In the genomic region with DNA sequence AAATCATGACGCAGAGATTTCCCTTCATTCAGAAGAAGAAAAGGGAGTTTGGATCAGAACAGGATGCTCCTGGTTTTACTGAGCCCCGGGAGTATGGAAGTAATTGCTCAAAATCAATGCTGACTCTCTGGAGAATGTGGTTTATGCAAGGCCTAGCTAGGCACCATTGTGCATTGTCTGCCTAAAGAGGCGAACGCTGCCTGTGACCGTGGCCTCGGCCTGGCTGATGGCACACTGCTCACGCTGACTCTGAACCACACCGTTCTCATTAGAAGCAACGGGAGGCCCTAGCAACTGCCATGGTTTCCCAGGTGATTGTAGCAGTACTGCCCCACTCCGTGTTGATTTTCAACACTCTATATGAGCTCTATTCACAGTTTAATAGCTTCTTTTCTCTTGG, we compare ENCODE assay signal across 15 cellular contexts. TPM values are rescaled to one million over a fixed set of nuclear protein-coding genes. Genes with fewer than 3 reads are reported as not detected.
A peak's percentile ranks its signal among the peaks of the same experiment; 100 is the strongest.
DNase-seq lines count a peak whose midpoint lies in the region; ATAC-seq and TF ChIP-seq lines count a peak whose summit lies in the region.
"Had no signal": no experiment of that assay in that cellular context is flagged by ENCODE, and none has a peak within 500 bp of the region (broad histone marks: within the 10 kb centered on the region; RNA-seq: fewer than 3 reads in every experiment).

No MANE protein-coding gene starts in this region.

- no peak overlapping the region for H2AFZ ChIP-seq in smooth muscle cell (ENCODE audit: low read depth)

- H3K4me3 Mint-ChIP-seq in glutamatergic neuron (ENCODE audit: unreplicated experiment) = peak overlapping the region; percentile 31
- H3K4me3 Mint-ChIP-seq: activated CD4-positive, alpha-beta memory T cell treated with anti-CD3 and anti-CD28 coated beads, Interleukin-2, amount 10 ng/mL, durations not matched to agents 7 days and 5 days; natural killer cell; stimulated activated effector memory CD8-positive, alpha-beta T cell treated with anti-CD3 and anti-CD28 coated beads, Interleukin-12 subunit alpha, Interleukin-12 subunit beta, amount 100 ng/mL, for 72 hours had no signal

- no peaks in the 10 kb centered on the region for H3K27me3 Mint-ChIP-seq in glutamatergic neuron (ENCODE audit: unreplicated experiment)

- H3K9me3 ChIP-seq in smooth muscle cell (replicated peaks; ENCODE audit: low read depth) = no peaks in the 10 kb centered on the region
- H3K9me3 ChIP-seq: upper lobe of left lung had no signal

- H4K20me1 ChIP-seq in smooth muscle cell (ENCODE audit: low read depth) = no peaks in the 10 kb centered on the region

- H3K4me3 ChIP-seq in smooth muscle cell = no peak overlapping the region
- H3K4me3 ChIP-seq: SK-N-MC, upper lobe of left lung had no signal

- no peaks in the 10 kb centered on the region for H3K36me3 ChIP-seq in smooth muscle cell (ENCODE audit: low read depth)
- H3K36me3 ChIP-seq: upper lobe of left lung had no signal

- H3F3A ChIP-seq in smooth muscle cell (ENCODE audit: low read depth) = no peaks in the 10 kb centered on the region

- H3K79me2 ChIP-seq in smooth muscle cell (ENCODE audit: low read depth) = no peaks in the 10 kb centered on the region

- H3K27me3 ChIP-seq in smooth muscle cell (ENCODE audit: low read depth) = no peaks in the 10 kb centered on the region
- H3K27me3 ChIP-seq: upper lobe of left lung had no signal

- H3K4me1 ChIP-seq in smooth muscle cell (ENCODE audit: low read depth) = no peaks in the 10 kb centered on the region

- no peaks in the 10 kb centered on the region for H3K9me3 Mint-ChIP-seq in glutamatergic neuron (ENCODE audit: unreplicated experiment)
- H3K9me3 Mint-ChIP-seq: activated CD4-positive, alpha-beta memory T cell treated with anti-CD3 and anti-CD28 coated beads, Interleukin-2, amount 10 ng/mL, durations not matched to agents 7 days and 5 days; natural killer cell; stimulated activated effector memory CD8-positive, alpha-beta T cell treated with anti-CD3 and anti-CD28 coated beads, Interleukin-12 subunit alpha, Interleukin-12 subunit beta, amount 100 ng/mL, for 72 hours had no signal

- H3K36me3 Mint-ChIP-seq in glutamatergic neuron (ENCODE audit: unreplicated experiment) = no peaks in the 10 kb centered on the region
- H3K36me3 Mint-ChIP-seq: natural killer cell; stimulated activated effector memory CD8-positive, alpha-beta T cell treated with anti-CD3 and anti-CD28 coated beads, Interleukin-12 subunit alpha, Interleukin-12 subunit beta, amount 100 ng/mL, for 72 hours had no signal

- H3K27ac ChIP-seq in smooth muscle cell (ENCODE audit: low read depth) = no peak overlapping the region
- H3K27ac ChIP-seq: SK-N-MC, upper lobe of left lung had no signal

- TF ChIP-seq CTCF in glutamatergic neuron (IDR thresholded peaks at IDR 0.05; ENCODE audit: partially characterized antibody, unreplicated experiment) = no peak
- no peak for TF ChIP-seq CTCF in smooth muscle cell (IDR thresholded peaks at IDR 0.05; ENCODE audit: borderline replicate concordance, insufficient read depth, poor library complexity, severe bottlenecking)

- H3K27ac Mint-ChIP-seq in glutamatergic neuron (ENCODE audit: unreplicated experiment) = peak overlapping the region; percentile 31
- H3K27ac Mint-ChIP-seq: activated CD4-positive, alpha-beta memory T cell treated with anti-CD3 and anti-CD28 coated beads, Interleukin-2, amount 10 ng/mL, durations not matched to agents 7 days and 5 days; natural killer cell; stimulated activated effector memory CD8-positive, alpha-beta T cell treated with anti-CD3 and anti-CD28 coated beads, Interleukin-12 subunit alpha, Interleukin-12 subunit beta, amount 100 ng/mL, for 72 hours had no signal

- no peak overlapping the region for H3K4me2 ChIP-seq in smooth muscle cell

- ATAC-seq in HG03095 (IDR thresholded peaks at IDR 0.05; ENCODE audit: unreplicated experiment) (no peak), GM21576 (IDR thresholded peaks at IDR 0.05; ENCODE audit: unreplicated experiment) (no peak)
- ATAC-seq: natural killer cell; stimulated activated effector memory CD8-positive, alpha-beta T cell treated with anti-CD3 and anti-CD28 coated beads, Interleukin-12 subunit alpha, Interleukin-12 subunit beta, amount 100 ng/mL, for 72 hours had no signal

- no peak overlapping the region for H3K9ac ChIP-seq in smooth muscle cell (ENCODE audit: low read depth)

- H3K4me1 Mint-ChIP-seq in glutamatergic neuron (ENCODE audit: low read depth, unreplicated experiment) = peaks cover 15% of the 10 kb centered on the region

- DNase-seq in NCI-H1092 treated with DMSO at 0.1 percent for 48 hours (lab: John Stamatoyannopoulos, UW) (peak; percentile 71), NCI-H748 treated with DMSO at 0.1 percent for 48 hours (lab: John Stamatoyannopoulos, UW) (peak; percentile 98), glutamatergic neuron (peak; percentile 70), pons (ENCODE audit: low spot score) (peak; percentile 88), smooth muscle cell (lab: John Stamatoyannopoulos, UW; ENCODE audit: unreplicated experiment) (no peak), GM19240 (ENCODE audit: insufficient read length, low spot score) (no peak)
- DNase-seq: activated CD4-positive, alpha-beta memory T cell treated with anti-CD3 and anti-CD28 coated beads, Interleukin-2, amount 10 ng/mL, durations not matched to agents 7 days and 5 days; amniotic stem cell; dermis blood vessel endothelial cell; natural killer cell had no signal

- WGBS in smooth muscle cell (ENCODE audit: low lambda C conversion rate) = 85% methylated on average over 10 of the region's 10 CpGs

RNA-seq across cellular contexts. Expression of a gene that starts 41.7 kb away (rescaled TPM):
- total RNA-seq in glutamatergic neuron (ENCODE audit: unreplicated experiment) (21.3 TPM), smooth muscle cell (46.6 and 59.2 TPM in 2 replicates)
- 25.2 and 32.0 TPM in 2 replicates for polyA plus RNA-seq in smooth muscle cell

Comparison
In these comparisons a context has a peak if more than half of its experiments do, and no peak if none do; other contexts are left out.
1. DNase-seq: peak in NCI-H1092 treated with DMSO at 0.1 percent for 48 hours (single experiment), NCI-H748 treated with DMSO at 0.1 percent for 48 hours (single experiment), glutamatergic neuron (single experiment) and pons (single experiment); none in smooth muscle cell (single experiment) and GM19240 (single experiment).